Comparison of ENCODE assay signal across 6 cellular contexts in genomic region chr19:14091885-14092462, GRCh38. TPM values are rescaled to one million over a fixed set of nuclear protein-coding genes. Genes with fewer than 3 reads are reported as not detected.
DNase-seq lines count a peak whose midpoint lies in the region; ATAC-seq and TF ChIP-seq lines count a peak whose summit lies in the region.

No MANE protein-coding gene starts in this region.

- no peak for TF ChIP-seq EP300 in tibial nerve (IDR thresholded peaks at IDR 0.05)

- H3K4me3 Mint-ChIP-seq in T-helper 1 cell treated with Interleukin-12 subunit alpha and Interleukin-12 subunit beta and Interleukin-4 antibody, amounts not matched to agents 30 μg/mL and 1 μg/mL, for 36 hours: peak overlapping the region; percentile 99

- intact Hi-C loops in heart right ventricle (cut with DNase I): loop anchor here in 2 of 10 donors (2.0 to 5.0 kb wide), 2 partner anchors 25 to 45 kb away; partner anchors contain the start of genes ASF1B (in 1 of the 2) and PRKACA (in 1 of the 2)

- peaks cover 21% of the 10 kb centered on the region for H3K36me3 Mint-ChIP-seq in T-helper 1 cell treated with Interleukin-12 subunit alpha and Interleukin-12 subunit beta and Interleukin-4 antibody, amounts not matched to agents 30 μg/mL and 1 μg/mL, for 36 hours (ENCODE audit: low read depth)

- peak overlapping the region; percentile 73 to 95 (median 80) for H3K4me3 ChIP-seq in heart right ventricle
- peak overlapping the region; percentile 53 to 95 (median 78) for H3K4me3 ChIP-seq in tibial nerve

- DNase-seq in DMS53 (lab: John Stamatoyannopoulos, UW): peak; percentile 49
- DNase-seq in DMS53 treated with DMSO at 0.1 percent for 48 hours (lab: John Stamatoyannopoulos, UW; ENCODE audit: unreplicated experiment): no peak
- no peak for DNase-seq in heart right ventricle
- no peak for DNase-seq in tibial nerve (ENCODE audit: low spot score in 2 of 2)
- DNase-seq in dermis blood vessel endothelial cell: no peak

- no peak for TF ChIP-seq POLR2A in tibial nerve (IDR thresholded peaks at IDR 0.05)

- 24 to 30% methylated on average over 14 of the region's 14 CpGs for WGBS in heart right ventricle, 2 donors
- WGBS in tibial nerve, 2 donors: 15 to 19% methylated on average over 14 of the region's 14 CpGs

- H3K9me3 ChIP-seq in heart right ventricle: peaks cover 0 to 12% (median 8%) of the 10 kb centered on the region in 11 donors
- peaks cover 0 to 11% (median 3%) of the 10 kb centered on the region in 4 donors for H3K9me3 ChIP-seq in tibial nerve

- H3K4me1 ChIP-seq in heart right ventricle (peaks cover 0 to 19% (median 16%) of the 10 kb centered on the region in 9 donors), tibial nerve (peaks cover 0 to 22% (median 6%) of the 10 kb centered on the region in 4 donors)

- peaks cover 8% of the 10 kb centered on the region for H3K9me3 Mint-ChIP-seq in T-helper 1 cell treated with Interleukin-12 subunit alpha and Interleukin-12 subunit beta and Interleukin-4 antibody, amounts not matched to agents 30 μg/mL and 1 μg/mL, for 36 hours

- H3K4me1 Mint-ChIP-seq in T-helper 1 cell treated with Interleukin-12 subunit alpha and Interleukin-12 subunit beta and Interleukin-4 antibody, amounts not matched to agents 30 μg/mL and 1 μg/mL, for 36 hours (ENCODE audit: low read depth): peaks cover 18% of the 10 kb centered on the region

- no peaks in the 10 kb centered on the region for H3K27me3 Mint-ChIP-seq in T-helper 1 cell treated with Interleukin-12 subunit alpha and Interleukin-12 subunit beta and Interleukin-4 antibody, amounts not matched to agents 30 μg/mL and 1 μg/mL, for 36 hours (ENCODE audit: low read depth)

- H3K27me3 ChIP-seq in heart right ventricle: no peaks in the 10 kb centered on the region
- H3K27me3 ChIP-seq in tibial nerve: no peaks in the 10 kb centered on the region

- H3K27ac Mint-ChIP-seq in T-helper 1 cell treated with Interleukin-12 subunit alpha and Interleukin-12 subunit beta and Interleukin-4 antibody, amounts not matched to agents 30 μg/mL and 1 μg/mL, for 36 hours: peak overlapping the region; percentile 99

- peaks cover 0 to 49% (median 13%) of the 10 kb centered on the region in 9 donors for H3K36me3 ChIP-seq in heart right ventricle
- peaks cover 0 to 49% (median 0%) of the 10 kb centered on the region in 3 donors for H3K36me3 ChIP-seq in tibial nerve

- TF ChIP-seq CTCF in heart right ventricle (IDR thresholded peaks at IDR 0.05) (no peak), tibial nerve (IDR thresholded peaks at IDR 0.05) (no peak)

- H3K27ac ChIP-seq in heart right ventricle: peak overlapping the region in 9 of 10 donors; percentile 88 to 99 (median 96)
- H3K27ac ChIP-seq in tibial nerve: peak overlapping the region; percentile 87 to 95 (median 92)

- ATAC-seq in heart right ventricle: peak in 4 of 8 donors; percentile 0 to 13 (median 6)

RNA-seq across cellular contexts. Expression of gene SAMD1, which starts 1.4 kb away (rescaled TPM):
- total RNA-seq in heart right ventricle (10 to 100 TPM; 26.7 to 53.0 (median 33.7) TPM), tibial nerve (10 to 100 TPM in 3 of 4 donors, 1 to 10 TPM in 1; 5.9 to 31.4 (median 19.0) TPM), dermis blood vessel endothelial cell (22.3 and 25.2 TPM in 2 replicates)
- 10 to 100 TPM; 34.4 to 55.3 TPM for polyA plus RNA-seq in heart right ventricle

RNA-seq across cellular contexts. Expression of gene C19orf67, which starts 6.4 kb away (rescaled TPM):
- total RNA-seq in heart right ventricle (not detected), tibial nerve (not detected), dermis blood vessel endothelial cell (not detected in 2 replicates)
- not detected for polyA plus RNA-seq in heart right ventricle

RNA-seq across cellular contexts. Expression of gene MISP3, which starts 19.4 kb away (rescaled TPM):
- 10 to 100 TPM in 1 of 10 donors, 1 to 10 TPM in 9; 3.1 to 10.3 (median 5.9) TPM for total RNA-seq in heart right ventricle
- polyA plus RNA-seq in heart right ventricle: 10 to 100 TPM in 1 of 2 donors, 1 to 10 TPM in 1; 5.7 to 12.4 TPM
- total RNA-seq in tibial nerve: 1 to 10 TPM; 1.8 to 7.8 (median 7.2) TPM
- under 0.01 and 0.19 TPM in 2 replicates for total RNA-seq in dermis blood vessel endothelial cell

RNA-seq across cellular contexts. Expression of gene PRKACA, which starts 25.6 kb away (rescaled TPM):
- total RNA-seq in heart right ventricle (100 to 1,000 TPM; 473 to 691 (median 518) TPM), tibial nerve (10 to 100 TPM; 26.9 to 59.4 (median 41.3) TPM), dermis blood vessel endothelial cell (42.7 and 92.6 TPM in 2 replicates)
- 100 to 1,000 TPM; 196 to 214 TPM for polyA plus RNA-seq in heart right ventricle

RNA-seq across cellular contexts. Expression of gene PALM3, which starts 30.1 kb away (rescaled TPM):
- total RNA-seq in heart right ventricle (under 1 TPM in 5 of 10 donors, not detected in 5; 0.14 to 0.94 (median 0.38) TPM), tibial nerve (1 to 10 TPM in 1 of 4 donors, under 1 TPM in 3; 0.30 to 2.7 (median 0.53) TPM), dermis blood vessel endothelial cell (not detected in 2 replicates)
- under 1 TPM in 1 of 2 donors, not detected in 1; 0.14 TPM for polyA plus RNA-seq in heart right ventricle
